Comparison of ENCODE assay signal across 16 cellular contexts in genomic region chr3:100004931-100005330, GRCh38.
DNase-seq lines count a peak whose midpoint lies in the region; ATAC-seq and TF ChIP-seq lines count a peak whose summit lies in the region.
"Had no signal": no experiment of that assay in that cellular context is flagged by ENCODE, and none has a peak within 500 bp of the region (broad histone marks: within the 10 kb centered on the region; RNA-seq: fewer than 3 reads in every experiment).

No MANE protein-coding gene starts in this region.

- no peaks in the 10 kb centered on the region for H3F3A ChIP-seq in GM23338 (replicated peaks; ENCODE audit: low read depth)

- ATAC-seq in GM23338, result no peak
- ATAC-seq in left colon, result peak; percentile 41

- peaks cover 30% of the 10 kb centered on the region for H3K4me1 ChIP-seq in GM23338 (ENCODE audit: insufficient read depth)
- H3K4me1 ChIP-seq in ascending aorta, result peaks cover 0 to 25% of the 10 kb centered on the region in 2 donors
- peaks cover 18 to 40% (median 23%) of the 10 kb centered on the region in 3 donors for H3K4me1 ChIP-seq in skeletal muscle tissue (ENCODE audit: control insufficient read depth in 3 of 3, insufficient read depth in 3 of 3, low read length in 3 of 3)

- no peaks in the 10 kb centered on the region for H3K9me2 ChIP-seq in GM23338 (ENCODE audit: insufficient read depth)

- H3K4me3 ChIP-seq in GM23338 (no peak overlapping the region), ascending aorta (no peak overlapping the region), skeletal muscle tissue (ENCODE audit: low read length in 3 of 3) (no peak overlapping the region)

- no peak overlapping the region for H2AFZ ChIP-seq in GM23338

- intact Hi-C loops in ascending aorta (cut with DNase I) (loop anchor here (2.0 to 5.0 kb wide), 2 partner anchors 30 to 163 kb away; no protein-coding TSS in a partner anchor), left colon (cut with DNase I, micrococcal nuclease) (no loop called here)

- no peak overlapping the region for H3K27ac Mint-ChIP-seq in GM23338
- H3K27ac Mint-ChIP-seq: B cell; CD4-positive, alpha-beta T cell had no signal

- no peaks in the 10 kb centered on the region for H3K27me3 ChIP-seq in GM23338 (ENCODE audit: insufficient read depth)
- H3K27me3 ChIP-seq in ascending aorta, result no peaks in the 10 kb centered on the region
- no peaks in the 10 kb centered on the region for H3K27me3 ChIP-seq in skeletal muscle tissue (ENCODE audit: control insufficient read depth in 3 of 3, insufficient read depth in 3 of 3, low read length in 3 of 3)

- H3K36me3 ChIP-seq in GM23338 (ENCODE audit: insufficient read depth), result no peaks in the 10 kb centered on the region
- H3K36me3 ChIP-seq in ascending aorta, result no peaks in the 10 kb centered on the region
- peaks cover 0 to 5% (median 5%) of the 10 kb centered on the region in 3 donors for H3K36me3 ChIP-seq in skeletal muscle tissue (ENCODE audit: control insufficient read depth in 3 of 3, insufficient read depth in 3 of 3, low read length in 3 of 3)

- H3K4me1 Mint-ChIP-seq in GM23338, result peaks cover 37% of the 10 kb centered on the region

- H3K9me3 Mint-ChIP-seq in GM23338, result no peaks in the 10 kb centered on the region
- H3K9me3 Mint-ChIP-seq: CD4-positive, alpha-beta T cell had no signal

- no peak overlapping the region for H3K27ac ChIP-seq in GM23338 (ENCODE audit: low read depth)
- H3K27ac ChIP-seq in ascending aorta, result peak overlapping the region; percentile 64 to 68
- H3K27ac ChIP-seq in skeletal muscle tissue (ENCODE audit: low read depth, low read length), result peak overlapping the region; percentile 20
- H3K27ac ChIP-seq: KMS-11 had no signal

- H4K20me1 ChIP-seq in GM23338 (replicated peaks; ENCODE audit: insufficient read depth), result no peaks in the 10 kb centered on the region

- TF ChIP-seq CTCF in GM23338 (conservative IDR thresholded peaks at IDR 0.05; ENCODE audit: low read depth in 2 of 2), result no peak
- TF ChIP-seq CTCF in ascending aorta (IDR thresholded peaks at IDR 0.05), result no peak

- DNase-seq in GM23338 (ENCODE audit: low spot score), result no peak
- no peak for DNase-seq in ascending aorta (ENCODE audit: low spot score in 2 of 2)
- no peak for DNase-seq in left colon
- no peak for DNase-seq in COLO668 (lab: John Stamatoyannopoulos, UW; ENCODE audit: unreplicated experiment)
- no peak for DNase-seq in NCI-H82 treated with DMSO at 0.1 percent for 48 hours (lab: John Stamatoyannopoulos, UW; ENCODE audit: unreplicated experiment)
- no peak for DNase-seq in activated gamma-delta T cell treated with Interleukin-2 at 50 U/mL for 16 hours
- DNase-seq: CD4-positive, alpha-beta T cell; DND-41; GDM1; NCI-H1092 treated with DMSO at 0.1 percent for 48 hours; NCI-H1694; NCI-H345; SHP77 had no signal

- H3K36me3 Mint-ChIP-seq in GM23338 (ENCODE audit: low read depth), result no peaks in the 10 kb centered on the region

- H3K4me3 Mint-ChIP-seq in GM23338, result no peak overlapping the region
- H3K4me3 Mint-ChIP-seq: B cell; CD4-positive, alpha-beta T cell had no signal

- H3K9me3 ChIP-seq in ascending aorta (no peaks in the 10 kb centered on the region), skeletal muscle tissue (ENCODE audit: control insufficient read depth in 3 of 3, low read length in 3 of 3) (no peaks in the 10 kb centered on the region)

- H3K4me2 ChIP-seq in GM23338, result 0 out of 2 replicates have a peak overlapping the region, but pooled peaks have one; percentile 19
- H3K4me2 ChIP-seq: KMS-11 had no signal

- no peak overlapping the region for H3K9ac ChIP-seq in skeletal muscle tissue (ENCODE audit: low read depth in 1 of 3, low read length in 3 of 3)
- H3K9ac ChIP-seq: KMS-11 had no signal

- no peaks in the 10 kb centered on the region for H3K27me3 Mint-ChIP-seq in GM23338 (ENCODE audit: insufficient read depth, low read depth, poor library complexity)
- H3K27me3 Mint-ChIP-seq: B cell; CD4-positive, alpha-beta T cell had no signal

- no peaks in the 10 kb centered on the region for H3K79me2 ChIP-seq in GM23338 (replicated peaks; ENCODE audit: insufficient read depth)

TF ChIP-seq in GM23338, 12 proteins besides CTCF, POLR2A, EP300 and RAD21 (continues in another document):
- TF ChIP-seq REST (IDR thresholded peaks at IDR 0.05; ENCODE audit: unreplicated experiment) (no peak), ZNF114 (CRISPR knock-in tag; IDR thresholded peaks at IDR 0.05) (no peak), CREB1 (CRISPR knock-in tag; IDR thresholded peaks at IDR 0.05; ENCODE audit: low read depth) (no peak), ZNF462 (CRISPR knock-in tag; IDR thresholded peaks at IDR 0.05) (no peak), POLR2AphosphoS5 (IDR thresholded peaks at IDR 0.05; ENCODE audit: low read depth) (no peak)
